Comparison of ENCODE assay signal across 18 cellular contexts in the genomic region with DNA sequence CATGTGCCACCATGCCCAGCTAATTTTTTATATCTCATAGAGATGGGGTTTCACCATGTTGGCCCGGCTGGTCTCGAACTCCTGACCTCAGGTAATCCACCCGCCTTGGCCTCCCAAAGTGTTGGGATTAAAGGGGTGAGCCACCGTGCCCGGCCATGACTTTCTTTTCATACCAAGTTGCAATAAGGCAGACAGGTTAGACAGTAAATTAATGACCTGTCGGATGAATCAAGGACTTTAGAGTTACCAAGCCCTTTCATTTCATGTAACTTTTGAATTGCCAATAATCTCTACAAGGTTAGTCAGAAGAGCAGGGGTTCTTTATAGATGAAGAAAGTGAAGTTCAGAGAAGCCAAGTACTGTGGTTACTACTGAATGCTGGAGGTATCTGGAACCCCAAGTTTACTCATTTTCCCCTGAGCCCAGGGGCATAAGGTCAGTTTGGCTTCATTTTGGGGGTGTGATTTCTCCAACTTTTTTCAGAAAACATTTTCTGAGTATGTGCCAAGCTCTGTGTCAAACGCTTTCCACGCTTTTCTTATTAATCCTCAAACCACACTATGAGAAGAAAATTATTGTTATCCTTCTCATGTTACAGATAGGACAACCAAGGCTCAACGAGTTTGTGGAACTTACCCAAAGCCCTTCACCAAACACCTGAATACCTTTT. TPM values are rescaled to one million over a fixed set of nuclear protein-coding genes. Genes with fewer than 3 reads are reported as not detected.
DNase-seq lines count a peak whose midpoint lies in the region; ATAC-seq, FAIRE-seq and TF ChIP-seq lines count a peak whose summit lies in the region.
"Had no signal": no experiment of that assay in that cellular context is flagged by ENCODE, and none has a peak within 500 bp of the region (broad histone marks: within the 10 kb centered on the region; RNA-seq: fewer than 3 reads in every experiment).

No MANE protein-coding gene starts in this region.

- FAIRE-seq in kidney (lab: Jason Lieb, UNC) = no peak

- peaks cover 71% of the 10 kb centered on the region for H4K20me1 ChIP-seq in smooth muscle cell (ENCODE audit: low read depth)

- in situ Hi-C loops in brain microvascular endothelial cell (cut with HindIII; ENCODE audit: low pct_ligation_motif_present, low sequenced_read_pairs) = no loop called here

- H2AFZ ChIP-seq in smooth muscle cell (ENCODE audit: low read depth) = no peak overlapping the region

- H3K79me2 ChIP-seq in smooth muscle cell (ENCODE audit: low read depth) = peaks cover 98% of the 10 kb centered on the region

- intact Hi-C loops in kidney (cut with DNase I) = no loop called here

- H3K36me3 ChIP-seq in brain microvascular endothelial cell (replicated peaks) (no peaks in the 10 kb centered on the region), kidney (ENCODE audit: control insufficient read depth in 1 of 2, insufficient read depth in 2 of 2, low read length in 2 of 2) (no peaks in the 10 kb centered on the region), smooth muscle cell (ENCODE audit: low read depth) (no peaks in the 10 kb centered on the region)

- no peak overlapping the region for H3K9ac ChIP-seq in kidney (ENCODE audit: low read length in 2 of 2)
- no peak overlapping the region for H3K9ac ChIP-seq in smooth muscle cell (ENCODE audit: low read depth)

- H3K9me3 ChIP-seq in kidney (ENCODE audit: control insufficient read depth in 1 of 2, low read length in 2 of 2) (no peaks in the 10 kb centered on the region), smooth muscle cell (replicated peaks; ENCODE audit: low read depth) (no peaks in the 10 kb centered on the region)

- DNase-seq in brain microvascular endothelial cell (no peak), kidney (no peak), smooth muscle cell (lab: John Stamatoyannopoulos, UW; ENCODE audit: unreplicated experiment) (no peak), COLO829 (ENCODE audit: low spot score) (no peak)
- DNase-seq: activated CD4-positive, alpha-beta T cell treated with anti-CD3 and anti-CD28 coated beads, Interleukin-2, amount 10 ng/mL, durations not matched to agents 24 days and 14 days; activated T-cell treated with anti-CD3 and anti-CD28 coated beads, Interleukin-2, amount 50 U/mL, for 48 hours; amniotic stem cell; effector CD4-positive, alpha-beta T cell; KBM-7; NCI-H1436; NCI-H510A; T-helper 2 cell had no signal

- H3K27ac ChIP-seq in C4-2B (peak overlapping the region; percentile 57; the same call in 1 of the 2 replicates), brain microvascular endothelial cell (peak overlapping the region; percentile 3), kidney (ENCODE audit: low read depth in 2 of 2, low read length in 2 of 2) (peak overlapping the region; percentile 7 to 63), smooth muscle cell (ENCODE audit: low read depth) (peak overlapping the region; percentile 88)

- peaks cover 25 to 37% of the 10 kb centered on the region in 2 donors for H3K4me1 ChIP-seq in kidney (ENCODE audit: control insufficient read depth in 1 of 2, insufficient read depth in 1 of 2, low read depth in 1 of 2, low read length in 2 of 2)
- H3K4me1 ChIP-seq in smooth muscle cell (ENCODE audit: low read depth) = peaks cover 43% of the 10 kb centered on the region

- ATAC-seq in GM21576 (IDR thresholded peaks at IDR 0.05; ENCODE audit: unreplicated experiment) = no peak
- no peak for ATAC-seq in HG03442 (IDR thresholded peaks at IDR 0.05; ENCODE audit: unreplicated experiment)
- no peak for ATAC-seq in GM21717 (IDR thresholded peaks at IDR 0.05; ENCODE audit: unreplicated experiment)
- ATAC-seq: left colon had no signal

- WGBS in smooth muscle cell (ENCODE audit: low lambda C conversion rate) = 86% methylated on average over 9 of the region's 9 CpGs

- H3K4me2 ChIP-seq in smooth muscle cell = peak overlapping the region; percentile 79

- H3K4me3 ChIP-seq in brain microvascular endothelial cell (ENCODE audit: low read depth, low read length) (no peak overlapping the region), kidney (ENCODE audit: low read length in 2 of 2) (no peak overlapping the region), smooth muscle cell (no peak overlapping the region)

- peaks cover 26% of the 10 kb centered on the region for H3F3A ChIP-seq in smooth muscle cell (ENCODE audit: low read depth)

- TF ChIP-seq CTCF in C4-2B (conservative IDR thresholded peaks at IDR 0.05) = no peak
- TF ChIP-seq CTCF in brain microvascular endothelial cell (IDR thresholded peaks at IDR 0.05; ENCODE audit: low read depth, low read length, missing control alignments) = no peak
- TF ChIP-seq CTCF in kidney (IDR thresholded peaks at IDR 0.05; ENCODE audit: borderline replicate concordance, extremely low read depth, insufficient read depth) = no peak
- TF ChIP-seq CTCF in smooth muscle cell (IDR thresholded peaks at IDR 0.05; ENCODE audit: borderline replicate concordance, insufficient read depth, poor library complexity, severe bottlenecking) = no peak

- H3K27me3 ChIP-seq in brain microvascular endothelial cell (replicated peaks) (no peaks in the 10 kb centered on the region), smooth muscle cell (ENCODE audit: low read depth) (no peaks in the 10 kb centered on the region)

RNA-seq across cellular contexts. Expression of a gene that starts 11.9 kb away (rescaled TPM):
- 22.9 TPM for total RNA-seq in kidney
- polyA plus RNA-seq in kidney (ENCODE audit: insufficient read depth, low read depth, low replicate concordance) = 3.5 TPM
- 49.9 and 68.9 TPM in 2 replicates for total RNA-seq in smooth muscle cell
- 7.8 and 13.3 TPM in 2 replicates for polyA plus RNA-seq in smooth muscle cell
- total RNA-seq: activated CD4-positive, alpha-beta T cell treated with anti-CD3 and anti-CD28 coated beads, Interleukin-2, amount 10 ng/mL, durations not matched to agents 24 days and 14 days had no signal
- polyA plus RNA-seq: CD14-positive monocyte had no signal

Comparison
In these comparisons a context has a peak if more than half of its experiments do, and no peak if none do; other contexts are left out.
1. H3K27ac ChIP-seq: peak in every context shown above with its lines; median percentile 88 in smooth muscle cell; 57 in C4-2B; 35 in kidney; 3 in brain microvascular endothelial cell.